34 cellular contexts compared by ENCODE assay signal in the genomic region with DNA sequence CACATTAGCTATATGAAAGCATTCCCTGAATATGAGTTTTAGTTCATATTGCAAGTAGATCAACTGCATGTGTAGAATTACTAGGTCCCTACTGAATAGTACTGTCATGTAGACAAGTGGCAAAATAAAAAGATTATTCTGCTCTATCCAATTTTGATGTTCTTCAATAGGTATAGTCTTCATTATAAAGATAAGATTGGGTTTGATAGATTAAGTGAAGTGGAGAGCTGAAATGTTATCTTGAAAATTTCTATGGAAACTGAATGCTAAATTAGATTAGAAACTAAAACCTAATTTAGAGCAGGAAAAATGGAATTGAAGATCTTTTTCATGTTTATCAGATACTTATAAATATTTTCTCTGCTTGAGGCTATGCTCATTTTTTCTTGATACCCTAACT.
"Had no signal": no experiment of that assay in that cellular context is flagged by ENCODE, and none has a peak within 500 bp of the region (broad histone marks: within the 10 kb centered on the region; RNA-seq: fewer than 3 reads in every experiment).

No MANE protein-coding gene starts in this region.

- H3K27ac ChIP-seq: KMS-11 had no signal

- H3K4me2 ChIP-seq: KMS-11 had no signal

- H3K4me3 ChIP-seq: MG63 had no signal

- H3K9me3 ChIP-seq: MG63 had no signal

- DNase-seq: Karpas-422, Kasumi-1, MG63, MM.1S, MV-4-11, NCI-H1048, NCI-H1092, NCI-H1092 treated with DMSO at 0.1 percent for 48 hours, NCI-H1105, NCI-H1105 treated with DMSO at 0.1 percent for 48 hours, NCI-H1417, NCI-H1417 treated with DMSO at 0.1 percent for 48 hours, NCI-H1436, NCI-H1436 treated with DMSO at 0.1 percent for 48 hours, NCI-H146, NCI-H1694, NCI-H1694 treated with DMSO at 0.1 percent for 48 hours, NCI-H187, NCI-H187 treated with DMSO at 0.1 percent for 48 hours, NCI-H1930, NCI-H2029, NCI-H2029 treated with DMSO at 0.1 percent for 48 hours, NCI-H2081, NCI-H2081 treated with DMSO at 0.1 percent for 48 hours, NCI-H2107, NCI-H2171, NCI-H2171 treated with DMSO at 0.1 percent for 48 hours, NCI-H2227 treated with DMSO at 0.1 percent for 48 hours, NCI-H226, NCI-H345, NCI-H446, NCI-H510A, NCI-H510A treated with DMSO at 0.1 percent for 48 hours had no signal

- H3K27me3 ChIP-seq: MG63 had no signal

- H3K9ac ChIP-seq: KMS-11 had no signal

- H3K36me3 ChIP-seq: MG63 had no signal
